In genomic region chr11:78030429-78031325, GRCh38 we compare ENCODE assay signal across 9 cellular contexts. TPM values are rescaled to one million over a fixed set of nuclear protein-coding genes. Genes with fewer than 3 reads are reported as not detected.
DNase-seq lines count a peak whose midpoint lies in the region; ATAC-seq and TF ChIP-seq lines count a peak whose summit lies in the region.
"Had no signal": no experiment of that assay in that cellular context is flagged by ENCODE, and none has a peak within 500 bp of the region (broad histone marks: within the 10 kb centered on the region; RNA-seq: fewer than 3 reads in every experiment).

No MANE protein-coding gene starts in this region.

- H3K4me3 ChIP-seq in BE2C (ENCODE audit: low read depth, low read length) = peak overlapping the region; percentile 26
- no peak overlapping the region for H3K4me3 ChIP-seq in astrocyte of the cerebellum (ENCODE audit: low read depth, low read length)
- no peak overlapping the region for H3K4me3 ChIP-seq in upper lobe of right lung

- TF ChIP-seq CTCF in BE2C (IDR thresholded peaks at IDR 0.05; ENCODE audit: low read depth, low read length) = no peak; the same call in 1 of the 2 replicates
- TF ChIP-seq CTCF in astrocyte of the cerebellum (IDR thresholded peaks at IDR 0.05; ENCODE audit: low read depth, low read length, missing control alignments) = no peak
- no peak for TF ChIP-seq CTCF in upper lobe of right lung (IDR thresholded peaks at IDR 0.05)

- H3K9me3 ChIP-seq in BE2C = no peaks in the 10 kb centered on the region
- no peaks in the 10 kb centered on the region for H3K9me3 ChIP-seq in upper lobe of right lung

- H3K27me3 ChIP-seq in BE2C (no peaks in the 10 kb centered on the region), upper lobe of right lung (no peaks in the 10 kb centered on the region)

- H3K36me3 ChIP-seq in BE2C = no peaks in the 10 kb centered on the region
- no peaks in the 10 kb centered on the region for H3K36me3 ChIP-seq in upper lobe of right lung

- intact Hi-C loops in left colon (cut with DNase I, micrococcal nuclease) (no loop called here), upper lobe of right lung (cut with DNase I) (no loop called here)

- in situ Hi-C loops in astrocyte of the cerebellum (cut with HindIII; ENCODE audit: low sequenced_read_pairs) = no loop called here

- peak; percentile 95 for DNase-seq in BE2C
- peak; percentile 38 to 61 for DNase-seq in NCI-H187 (lab: John Stamatoyannopoulos, UW)
- DNase-seq in astrocyte of the cerebellum (ENCODE audit: low read depth) = peak; percentile 56
- DNase-seq in left colon = peak; percentile 69 to 74
- peak; percentile 87 for DNase-seq in upper lobe of right lung
- no peak for DNase-seq in T1000 (lab: John Stamatoyannopoulos, UW)
- DNase-seq in activated CD4-positive, alpha-beta T cell treated with anti-CD3 and anti-CD28 coated beads, Interleukin-2, amount 50 U/mL, for 1 hour = no peak

- H3K4me1 ChIP-seq in BE2C = peaks cover 22% of the 10 kb centered on the region
- peaks cover 8% of the 10 kb centered on the region for H3K4me1 ChIP-seq in upper lobe of right lung

- H3K27ac ChIP-seq in upper lobe of right lung = no peak overlapping the region

- peak; percentile 94 for ATAC-seq in left colon
- ATAC-seq in upper lobe of right lung = peak; percentile 92
- no peak for ATAC-seq in HG02763 (IDR thresholded peaks at IDR 0.05; ENCODE audit: unreplicated experiment)

RNA-seq across cellular contexts. Expression of gene KCTD14, which starts 7.6 kb away (rescaled TPM):
- polyA plus RNA-seq in BE2C (2012; ENCODE audit: insufficient read depth, insufficient read length, low read depth) = 1.8 TPM
- 10 to 100 TPM; 11.9 to 13.8 TPM for total RNA-seq in left colon
- 13.6 TPM for total RNA-seq in upper lobe of right lung

RNA-seq across cellular contexts. Expression of gene THRSP, which starts 33.0 kb away (rescaled TPM):
- not detected for polyA plus RNA-seq in BE2C (2012; ENCODE audit: insufficient read depth, insufficient read length, low read depth)
- under 1 TPM in 1 of 2 donors, not detected in 1; 0.22 TPM for total RNA-seq in left colon
- not detected for total RNA-seq in upper lobe of right lung
- total RNA-seq: T-helper 2 cell treated with Interferon-gamma antibody and Interleukin-4, amounts not matched to agents 100 ng/mL and 5 ng/mL, for 36 hours had no signal

RNA-seq across cellular contexts. Expression of gene INTS4, which starts 36.2 kb away (rescaled TPM):
- 56.4 TPM for polyA plus RNA-seq in BE2C (2012; ENCODE audit: insufficient read depth, insufficient read length, low read depth)
- total RNA-seq in left colon = 10 to 100 TPM; 23.2 to 23.4 TPM
- total RNA-seq in upper lobe of right lung = 35.9 TPM

RNA-seq across cellular contexts. Expression of gene NDUFC2, which starts 49.0 kb away (rescaled TPM):
- 402 TPM for polyA plus RNA-seq in BE2C (2012; ENCODE audit: insufficient read depth, insufficient read length, low read depth)
- total RNA-seq in left colon (100 to 1,000 TPM; 208 to 225 TPM), upper lobe of right lung (140 TPM)

Comparison
In these comparisons a context has a peak if more than half of its experiments do, and no peak if none do; other contexts are left out.
1. DNase-seq: peak in BE2C (single experiment), NCI-H187 (2 of 2), astrocyte of the cerebellum (single experiment), left colon (2 of 2) and upper lobe of right lung (single experiment); none in T1000 (single experiment) and activated CD4-positive, alpha-beta T cell treated with anti-CD3 and anti-CD28 coated beads, Interleukin-2, amount 50 U/mL, for 1 hour (single experiment).